In the genomic region with DNA sequence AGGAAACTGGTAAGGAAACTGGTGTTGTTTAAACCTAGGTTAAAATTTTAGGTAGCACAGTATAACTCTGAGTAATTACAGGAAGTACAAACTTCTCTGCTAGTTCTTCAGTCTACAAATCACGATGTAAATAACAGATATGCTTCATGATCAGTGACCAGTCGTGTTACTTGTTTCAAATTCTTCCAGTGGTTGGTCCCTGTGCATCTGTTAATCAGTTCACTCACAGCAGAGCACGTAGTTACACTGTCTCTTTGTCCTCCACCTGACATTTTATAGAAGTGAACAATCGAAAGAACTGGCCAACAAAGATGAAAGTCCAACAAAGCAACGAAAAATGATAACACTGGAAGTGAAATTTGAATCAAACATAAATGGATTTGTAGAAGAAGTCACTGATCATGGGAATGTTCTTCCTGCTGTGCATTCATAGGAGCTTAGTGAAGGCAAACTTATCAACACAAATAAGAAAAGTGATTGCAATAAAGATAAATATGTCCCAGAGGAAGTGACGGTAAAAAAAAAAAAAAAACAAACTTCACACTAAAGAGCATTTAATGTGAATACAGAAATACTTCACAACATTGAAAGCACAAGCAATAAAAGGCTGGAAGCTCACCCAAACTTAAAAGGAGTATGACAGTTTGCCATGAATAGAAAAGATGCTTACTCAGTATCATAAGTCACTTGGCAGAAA, we compare ENCODE assay signal across 10 cellular contexts. TPM values are rescaled to one million over a fixed set of nuclear protein-coding genes. Genes with fewer than 3 reads are reported as not detected.
DNase-seq lines count a peak whose midpoint lies in the region; ATAC-seq and TF ChIP-seq lines count a peak whose summit lies in the region.
"Had no signal": no experiment of that assay in that cellular context is flagged by ENCODE, and none has a peak within 500 bp of the region (broad histone marks: within the 10 kb centered on the region; RNA-seq: fewer than 3 reads in every experiment).

No MANE protein-coding gene starts in this region.

- H4K91ac ChIP-seq in trophoblast cell (ENCODE audit: low read depth, low read length), result no peak overlapping the region

- DNase-seq in OCI-M1 (lab: John Stamatoyannopoulos, UW), result peak; percentile 16
- DNase-seq in effector memory CD8-positive, alpha-beta T cell, result no peak
- DNase-seq in natural killer cell treated with Interleukin-12 subunit alpha and Interleukin-12 subunit beta and Interleukin-15 and Interleukin-18, amount 100 ng/mL, for 72 hours (ENCODE audit: low spot score), result no peak
- DNase-seq in trophoblast cell, result no peak
- no peak for DNase-seq in NCI-H510A treated with DMSO at 0.1 percent for 48 hours (lab: John Stamatoyannopoulos, UW)
- no peak for DNase-seq in SKM-1 treated with dmso at 0.1 percent for 144 hours (lab: John Stamatoyannopoulos, UW; ENCODE audit: unreplicated experiment)
- DNase-seq: IMR-90, NCI-H1930 had no signal

- peaks cover 6% of the 10 kb centered on the region for H3K4me1 ChIP-seq in DOHH2 (ENCODE audit: control insufficient read depth, low read length)
- no peaks in the 10 kb centered on the region for H3K4me1 ChIP-seq in trophoblast cell (ENCODE audit: control insufficient read depth in 1 of 2, insufficient read depth in 2 of 2, low read length in 2 of 2)

- H3K27ac ChIP-seq in DOHH2 (ENCODE audit: low read depth, low read length) (no peak overlapping the region), trophoblast cell (ENCODE audit: low read depth, low read length) (no peak overlapping the region)

- no peak overlapping the region for H3K14ac ChIP-seq in trophoblast cell (ENCODE audit: low read length)

- H3K79me1 ChIP-seq in trophoblast cell (ENCODE audit: low read length), result no peaks in the 10 kb centered on the region

- H4K20me1 ChIP-seq in DOHH2 (ENCODE audit: control insufficient read depth, insufficient read depth, low read depth, low read length), result no peaks in the 10 kb centered on the region

- H3K4me3 ChIP-seq in DOHH2 (ENCODE audit: low read length), result no peak overlapping the region
- H3K4me3 ChIP-seq in trophoblast cell (ENCODE audit: low read depth, low read length), result no peak overlapping the region

- no peak overlapping the region for H4K12ac ChIP-seq in trophoblast cell (ENCODE audit: low read depth, low read length)

- peaks cover 31% of the 10 kb centered on the region for H3K36me3 Mint-ChIP-seq in effector memory CD8-positive, alpha-beta T cell (ENCODE audit: insufficient read depth)
- H3K36me3 Mint-ChIP-seq in natural killer cell treated with Interleukin-12 subunit alpha and Interleukin-12 subunit beta and Interleukin-15 and Interleukin-18, amount 100 ng/mL, for 72 hours, result peaks cover 34% of the 10 kb centered on the region

- H2BK12ac ChIP-seq in trophoblast cell (ENCODE audit: low read length), result no peak overlapping the region

- no peak overlapping the region for H4K8ac ChIP-seq in trophoblast cell (ENCODE audit: low read depth, low read length)

- peak overlapping the region; percentile 61 to 77 for H3K4me3 Mint-ChIP-seq in effector memory CD8-positive, alpha-beta T cell
- H3K4me3 Mint-ChIP-seq in natural killer cell treated with Interleukin-12 subunit alpha and Interleukin-12 subunit beta and Interleukin-15 and Interleukin-18, amount 100 ng/mL, for 72 hours, result peak overlapping the region; percentile 88

- no peak overlapping the region for H2AK5ac ChIP-seq in trophoblast cell (ENCODE audit: low read length)

- H3K4ac ChIP-seq in trophoblast cell (ENCODE audit: low read depth, low read length), result no peak overlapping the region

- H3K79me2 ChIP-seq in DOHH2 (ENCODE audit: control insufficient read depth, low read length) (peaks cover 15% of the 10 kb centered on the region), trophoblast cell (ENCODE audit: control insufficient read depth, insufficient read depth, low read length, poor library complexity) (no peaks in the 10 kb centered on the region)

- H3K4me2 ChIP-seq in DOHH2 (ENCODE audit: low read length) (peak overlapping the region; percentile 30; the same call in 1 of the 2 replicates), trophoblast cell (ENCODE audit: low read length) (no peak overlapping the region)

- H2BK5ac ChIP-seq in trophoblast cell (ENCODE audit: low read depth, low read length, poor library complexity), result no peak overlapping the region

- H3F3A ChIP-seq in DOHH2 (ENCODE audit: control insufficient read depth, insufficient read depth), result no peaks in the 10 kb centered on the region

- H3K27me3 ChIP-seq in DOHH2 (ENCODE audit: control insufficient read depth, low read length) (no peaks in the 10 kb centered on the region), trophoblast cell (ENCODE audit: insufficient read depth, low read length) (no peaks in the 10 kb centered on the region)

- H2AFZ ChIP-seq in trophoblast cell (ENCODE audit: insufficient read depth, low read length, poor library complexity), result no peak overlapping the region

- peak overlapping the region; percentile 86 for H3K27ac Mint-ChIP-seq in effector memory CD8-positive, alpha-beta T cell
- peak overlapping the region; percentile 80 to 81 for H3K27ac Mint-ChIP-seq in natural killer cell treated with Interleukin-12 subunit alpha and Interleukin-12 subunit beta and Interleukin-15 and Interleukin-18, amount 100 ng/mL, for 72 hours

- WGBS in trophoblast cell (ENCODE audit: extremely low coverage, insufficient coverage, insufficient read length), result no CpG with 5 or more reads among the region's 6 CpGs

- no peak for TF ChIP-seq CTCF in DOHH2 (IDR thresholded peaks at IDR 0.05; ENCODE audit: low read depth, low read length, poor library complexity, severe bottlenecking)

- H3K9me2 ChIP-seq in DOHH2 (replicated peaks; ENCODE audit: control insufficient read depth, low read length), result no peaks in the 10 kb centered on the region

- H3K36me3 ChIP-seq in DOHH2 (ENCODE audit: control insufficient read depth, low read length) (peaks cover 25% of the 10 kb centered on the region), trophoblast cell (ENCODE audit: control insufficient read depth in 1 of 2, insufficient read depth in 2 of 2, low read length in 2 of 2) (peaks cover 0 to 8% of the 10 kb centered on the region in 2 experiments)

- H3K9me3 Mint-ChIP-seq in effector memory CD8-positive, alpha-beta T cell, result peaks cover 0 to 1% of the 10 kb centered on the region in 2 donors
- no peaks in the 10 kb centered on the region for H3K9me3 Mint-ChIP-seq in natural killer cell treated with Interleukin-12 subunit alpha and Interleukin-12 subunit beta and Interleukin-15 and Interleukin-18, amount 100 ng/mL, for 72 hours

- H3K23ac ChIP-seq in trophoblast cell (ENCODE audit: low read length), result no peak overlapping the region

- no peak overlapping the region for H2BK120ac ChIP-seq in trophoblast cell (ENCODE audit: insufficient read depth, low read length, poor library complexity)

- no peaks in the 10 kb centered on the region for H3K27me3 Mint-ChIP-seq in effector memory CD8-positive, alpha-beta T cell
- H3K27me3 Mint-ChIP-seq in natural killer cell treated with Interleukin-12 subunit alpha and Interleukin-12 subunit beta and Interleukin-15 and Interleukin-18, amount 100 ng/mL, for 72 hours, result no peaks in the 10 kb centered on the region

- H3K9ac ChIP-seq in trophoblast cell (ENCODE audit: low read length), result no peak overlapping the region

- no peak overlapping the region for H3K18ac ChIP-seq in trophoblast cell (ENCODE audit: low read length)

- H3K9me3 ChIP-seq in DOHH2 (ENCODE audit: control insufficient read depth, insufficient read depth, low read length), result no peaks in the 10 kb centered on the region
- no peaks in the 10 kb centered on the region for H3K9me3 ChIP-seq in trophoblast cell (ENCODE audit: insufficient read depth, low read depth, low read length)

- peaks cover 15 to 32% of the 10 kb centered on the region in 2 donors for H3K4me1 Mint-ChIP-seq in effector memory CD8-positive, alpha-beta T cell (ENCODE audit: low read depth in 2 of 2)
- H3K4me1 Mint-ChIP-seq in natural killer cell treated with Interleukin-12 subunit alpha and Interleukin-12 subunit beta and Interleukin-15 and Interleukin-18, amount 100 ng/mL, for 72 hours (ENCODE audit: low read depth in 2 of 2), result peaks cover 27 to 35% of the 10 kb centered on the region in 2 donors

- peak; percentile 95 for ATAC-seq in effector memory CD8-positive, alpha-beta T cell (replicated peaks)
- peak; percentile 65 to 87 for ATAC-seq in natural killer cell treated with Interleukin-12 subunit alpha and Interleukin-12 subunit beta and Interleukin-15 and Interleukin-18, amount 100 ng/mL, for 72 hours
- no peak for ATAC-seq in GM18502 (IDR thresholded peaks at IDR 0.05; ENCODE audit: poor library complexity, unreplicated experiment)

RNA-seq across cellular contexts. Expression of gene EIF2AK2, which starts 7.0 kb away (rescaled TPM):
- total RNA-seq in natural killer cell treated with Interleukin-12 subunit alpha and Interleukin-12 subunit beta and Interleukin-15 and Interleukin-18, amount 100 ng/mL, for 72 hours, result 10 to 100 TPM; 37.7 to 40.1 TPM
- 24.4 and 26.5 TPM in 2 replicates for polyA plus RNA-seq in trophoblast cell (2013)

RNA-seq across cellular contexts. Expression of gene SULT6B1, which starts 38.7 kb away (rescaled TPM):
- not detected for total RNA-seq in natural killer cell treated with Interleukin-12 subunit alpha and Interleukin-12 subunit beta and Interleukin-15 and Interleukin-18, amount 100 ng/mL, for 72 hours
- polyA plus RNA-seq in trophoblast cell (2013), result not detected in 2 replicates
- total RNA-seq: IMR-90 had no signal
- polyA plus RNA-seq: IMR-90 had no signal

RNA-seq across cellular contexts. Expression of gene CEBPZOS, which starts 46.5 kb away (rescaled TPM):
- total RNA-seq in natural killer cell treated with Interleukin-12 subunit alpha and Interleukin-12 subunit beta and Interleukin-15 and Interleukin-18, amount 100 ng/mL, for 72 hours, result 10 to 100 TPM; 32.6 to 37.9 TPM
- 21.9 and 22.7 TPM in 2 replicates for polyA plus RNA-seq in trophoblast cell (2013)
